In the genomic region with DNA sequence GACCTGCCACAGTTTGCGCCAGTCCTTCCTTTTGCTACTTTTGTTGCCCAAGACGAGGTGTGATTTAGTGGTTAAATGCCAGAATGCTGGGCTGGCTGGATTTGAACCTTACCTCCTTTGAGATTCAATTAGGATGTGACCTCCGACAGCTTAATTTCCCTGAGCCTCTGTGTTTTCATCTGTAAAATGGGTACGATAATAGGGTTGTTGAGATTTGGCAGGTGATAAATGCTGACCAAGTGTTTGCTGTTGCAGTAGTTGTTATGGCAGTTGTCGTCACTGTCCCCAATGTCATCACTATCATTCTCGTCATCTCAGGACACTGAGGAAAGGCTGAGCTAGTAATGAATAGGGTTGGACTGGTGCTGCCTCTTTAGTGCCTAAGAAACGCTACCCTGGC, we compare ENCODE assay signal across 11 cellular contexts.
A peak's percentile ranks its signal among the peaks of the same experiment; 100 is the strongest.
DNase-seq lines count a peak whose midpoint lies in the region; ATAC-seq and TF ChIP-seq lines count a peak whose summit lies in the region.
"Had no signal": no experiment of that assay in that cellular context is flagged by ENCODE, and none has a peak within 500 bp of the region (broad histone marks: within the 10 kb centered on the region; RNA-seq: fewer than 3 reads in every experiment).

No MANE protein-coding gene starts in this region.

- TF ChIP-seq CTCF in activated B cell treated with CpG ODN at 0.5 μM for 24 hours (IDR thresholded peaks at IDR 0.05) (no peak), hepatocyte (IDR thresholded peaks at IDR 0.05; ENCODE audit: poor library complexity) (no peak), RWPE1 (conservative IDR thresholded peaks at IDR 0.05; ENCODE audit: low read depth) (no peak)

- H3K4me2 ChIP-seq in hepatocyte: no peak overlapping the region

- H3K9me2 ChIP-seq in hepatocyte (replicated peaks; ENCODE audit: insufficient read depth): no peaks in the 10 kb centered on the region

- H3K27me3 ChIP-seq in hepatocyte: no peaks in the 10 kb centered on the region

- no peak for ATAC-seq in activated CD4-positive, alpha-beta T cell treated with anti-CD3 and anti-CD28 coated beads for 36 hours
- ATAC-seq in activated B cell treated with CpG ODN at 0.5 μM for 24 hours (ENCODE audit: low read depth): no peak
- ATAC-seq in stimulated activated effector memory CD8-positive, alpha-beta T cell treated with anti-CD3 and anti-CD28 coated beads, Interleukin-12 subunit alpha, Interleukin-12 subunit beta, amount 100 ng/mL, for 72 hours: peak; percentile 49
- ATAC-seq in HG02642 (IDR thresholded peaks at IDR 0.05; ENCODE audit: poor library complexity, unreplicated experiment): no peak
- ATAC-seq: SK-N-SH treated with all-trans-retinoic acid at 6 μM for 48 hours had no signal

- H3K9me3 ChIP-seq in hepatocyte (ENCODE audit: low read depth): no peaks in the 10 kb centered on the region

- DNase-seq in activated CD4-positive, alpha-beta T cell treated with anti-CD3 and anti-CD28 coated beads for 36 hours: no peak
- DNase-seq in activated CD4-positive, alpha-beta T cell treated with anti-CD3 and anti-CD28 coated beads for 48 hours: no peak
- DNase-seq in activated B cell treated with CpG ODN at 0.5 μM for 24 hours (no peak), hepatocyte (ENCODE audit: low spot score) (no peak), RWPE1 (ENCODE audit: low spot score) (no peak)
- no peak for DNase-seq in stimulated activated effector memory CD8-positive, alpha-beta T cell treated with anti-CD3 and anti-CD28 coated beads, Interleukin-12 subunit alpha, Interleukin-12 subunit beta, amount 100 ng/mL, for 72 hours (ENCODE audit: low spot score in 2 of 2)
- no peak for DNase-seq in stimulated activated CD4-positive, alpha-beta T cell treated with anti-CD3 and anti-CD28 coated beads, Interleukin-2, amount 100 ng/mL, for 24 hours
- DNase-seq: NCI-H1417, NCI-H526 had no signal

- no peaks in the 10 kb centered on the region for H3K9me3 Mint-ChIP-seq in activated CD4-positive, alpha-beta T cell treated with anti-CD3 and anti-CD28 coated beads for 36 hours (ENCODE audit: low read depth)
- no peaks in the 10 kb centered on the region for H3K9me3 Mint-ChIP-seq in activated B cell treated with CpG ODN at 0.5 μM for 24 hours
- no peaks in the 10 kb centered on the region for H3K9me3 Mint-ChIP-seq in stimulated activated effector memory CD8-positive, alpha-beta T cell treated with anti-CD3 and anti-CD28 coated beads, Interleukin-12 subunit alpha, Interleukin-12 subunit beta, amount 100 ng/mL, for 72 hours

- no peak overlapping the region for H2AFZ ChIP-seq in hepatocyte

- peaks cover 51% of the 10 kb centered on the region for H3K79me2 ChIP-seq in hepatocyte

- WGBS in hepatocyte (ENCODE audit: low lambda C conversion rate, missing lambda C conversion rate): 95% methylated on average over 7 of the region's 7 CpGs

- H3K4me3 Mint-ChIP-seq in activated CD4-positive, alpha-beta T cell treated with anti-CD3 and anti-CD28 coated beads for 36 hours: no peak overlapping the region
- peak overlapping the region; percentile 56 for H3K4me3 Mint-ChIP-seq in activated B cell treated with CpG ODN at 0.5 μM for 24 hours
- H3K4me3 Mint-ChIP-seq in stimulated activated effector memory CD8-positive, alpha-beta T cell treated with anti-CD3 and anti-CD28 coated beads, Interleukin-12 subunit alpha, Interleukin-12 subunit beta, amount 100 ng/mL, for 72 hours: peak overlapping the region; percentile 68

- H3K27ac Mint-ChIP-seq in activated CD4-positive, alpha-beta T cell treated with anti-CD3 and anti-CD28 coated beads for 36 hours: peak overlapping the region; percentile 96
- peak overlapping the region; percentile 96 for H3K27ac Mint-ChIP-seq in activated B cell treated with CpG ODN at 0.5 μM for 24 hours
- H3K27ac Mint-ChIP-seq in stimulated activated effector memory CD8-positive, alpha-beta T cell treated with anti-CD3 and anti-CD28 coated beads, Interleukin-12 subunit alpha, Interleukin-12 subunit beta, amount 100 ng/mL, for 72 hours: peak overlapping the region; percentile 98

- CTCF ChIA-PET in activated CD4-positive, alpha-beta T cell treated with anti-CD3 and anti-CD28 coated beads for 36 hours (lab: Charles Lee): interaction anchor here (0.7 to 3.0 kb wide), 6 partner anchors 9 to 95 kb away, joined by 3 to 11 read pairs (median 3); partner anchors contain the start of gene GRK5
- CTCF ChIA-PET in activated B cell treated with CpG ODN at 0.5 μM for 24 hours (lab: Charles Lee): interaction anchor here (1.4 to 1.7 kb wide), 3 partner anchors 41 to 61 kb away, joined by 3 to 5 read pairs (median 5); partner anchors contain the start of gene GRK5
- CTCF ChIA-PET in RWPE1 (lab: Yijun Ruan, JAX): no interaction called here

- H3K27me3 Mint-ChIP-seq in activated CD4-positive, alpha-beta T cell treated with anti-CD3 and anti-CD28 coated beads for 36 hours: no peaks in the 10 kb centered on the region
- no peaks in the 10 kb centered on the region for H3K27me3 Mint-ChIP-seq in activated B cell treated with CpG ODN at 0.5 μM for 24 hours

- peaks cover 29% of the 10 kb centered on the region for H3K4me1 ChIP-seq in hepatocyte (ENCODE audit: insufficient read depth)

- H3K27ac ChIP-seq in hepatocyte (peak overlapping the region; percentile 95), RWPE1 (no peak overlapping the region)

- intact Hi-C loops in activated CD4-positive, alpha-beta T cell treated with anti-CD3 and anti-CD28 coated beads for 36 hours (cut with DNase I, micrococcal nuclease): loop anchor here in 1 of 2 experiments (2.0 kb wide), 1 partner anchor 62 kb away; the partner anchor contains the start of gene GRK5
- intact Hi-C loops in activated B cell treated with CpG ODN at 0.5 μM for 24 hours (cut with micrococcal nuclease): loop anchor here (2.0 to 5.0 kb wide), 4 partner anchors 46 to 99 kb away; partner anchors contain the start of gene GRK5

- H3K4me1 Mint-ChIP-seq in activated CD4-positive, alpha-beta T cell treated with anti-CD3 and anti-CD28 coated beads for 36 hours: peaks cover 49% of the 10 kb centered on the region
- peaks cover 70% of the 10 kb centered on the region for H3K4me1 Mint-ChIP-seq in activated B cell treated with CpG ODN at 0.5 μM for 24 hours
- peaks cover 43% of the 10 kb centered on the region for H3K4me1 Mint-ChIP-seq in stimulated activated effector memory CD8-positive, alpha-beta T cell treated with anti-CD3 and anti-CD28 coated beads, Interleukin-12 subunit alpha, Interleukin-12 subunit beta, amount 100 ng/mL, for 72 hours

- POLR2A ChIA-PET in activated CD4-positive, alpha-beta T cell treated with anti-CD3 and anti-CD28 coated beads for 36 hours (lab: Charles Lee): no interaction called here
- POLR2A ChIA-PET in activated B cell treated with CpG ODN at 0.5 μM for 24 hours (lab: Charles Lee) (interaction anchor here (0.6 to 2.0 kb wide), 10 partner anchors 31 to 275 kb away, joined by 3 to 21 read pairs (median 4); partner anchors contain the start of gene GRK5), RWPE1 (lab: Yijun Ruan, JAX; ENCODE audit: low non-redundant PET) (no interaction called here)

- no peaks in the 10 kb centered on the region for H3K36me3 ChIP-seq in hepatocyte (replicated peaks; ENCODE audit: insufficient read depth, low read depth)

- H4K20me1 ChIP-seq in hepatocyte (ENCODE audit: insufficient read depth, poor library complexity, severe bottlenecking): no peaks in the 10 kb centered on the region

- no peak overlapping the region for H3K4me3 ChIP-seq in hepatocyte

- H3K36me3 Mint-ChIP-seq in activated CD4-positive, alpha-beta T cell treated with anti-CD3 and anti-CD28 coated beads for 36 hours (ENCODE audit: low read depth): no peaks in the 10 kb centered on the region
- H3K36me3 Mint-ChIP-seq in activated B cell treated with CpG ODN at 0.5 μM for 24 hours (ENCODE audit: low read depth): peaks cover 8% of the 10 kb centered on the region
- H3K36me3 Mint-ChIP-seq in stimulated activated effector memory CD8-positive, alpha-beta T cell treated with anti-CD3 and anti-CD28 coated beads, Interleukin-12 subunit alpha, Interleukin-12 subunit beta, amount 100 ng/mL, for 72 hours: peaks cover 22% of the 10 kb centered on the region
